In the genomic region with DNA sequence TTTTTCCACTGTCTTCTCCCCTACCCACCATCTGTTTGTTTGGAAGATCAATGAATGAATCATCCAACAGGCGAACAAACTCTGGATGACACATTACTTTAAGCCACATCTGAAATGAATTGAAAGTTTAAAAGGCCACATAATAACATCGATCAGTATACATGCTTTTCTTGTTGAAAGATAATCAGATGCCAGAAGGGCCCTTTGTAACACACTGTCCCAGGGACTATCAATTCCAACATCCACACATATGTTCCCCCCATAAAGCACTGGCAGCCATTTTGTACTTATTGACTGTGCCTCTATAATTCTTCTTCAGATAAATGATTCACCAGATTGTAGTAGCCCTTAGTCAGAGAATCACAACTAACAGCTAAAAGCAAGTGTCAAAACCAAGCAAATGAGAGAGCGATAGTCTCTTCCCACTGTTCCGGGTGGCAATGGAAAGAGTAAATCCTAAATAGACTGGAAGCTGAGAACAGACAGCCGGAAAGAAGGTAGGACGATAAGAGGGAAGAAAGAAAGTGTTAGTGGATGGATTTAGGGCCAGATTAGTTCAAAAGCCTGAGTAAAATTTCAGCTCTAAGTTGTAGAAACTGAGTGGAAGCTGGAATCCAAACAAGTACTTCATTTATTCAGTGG, we compare ENCODE assay signal across 11 cellular contexts.
DNase-seq lines count a peak whose midpoint lies in the region; ATAC-seq, FAIRE-seq and TF ChIP-seq lines count a peak whose summit lies in the region.
"Had no signal": no experiment of that assay in that cellular context is flagged by ENCODE, and none has a peak within 500 bp of the region (broad histone marks: within the 10 kb centered on the region; RNA-seq: fewer than 3 reads in every experiment).

No MANE protein-coding gene starts in this region.

- H3K27me3 ChIP-seq in body of pancreas (no peaks in the 10 kb centered on the region), HepG2 (ENCODE audit: control insufficient read depth in 1 of 2, insufficient read depth in 2 of 2, low read length in 2 of 2) (no peaks in the 10 kb centered on the region)

- no peak for ATAC-seq in body of pancreas
- ATAC-seq in HepG2, result no peak
- no peak for ATAC-seq in left ventricle myocardium superior

- H3K4me3 ChIP-seq in body of pancreas (no peak overlapping the region), HepG2 (replicated peaks in 1 of 3; ENCODE audit: insufficient read depth in 1 of 3, low read depth in 2 of 3, low read length in 3 of 3) (peak overlapping the region in 2 of 3 experiments; percentile 16 to 37; a peak in 4 of 6 replicates)

- H3K4me2 ChIP-seq in HepG2 (ENCODE audit: low read depth, low read length), result peak overlapping the region; percentile 55

- CTCF ChIA-PET in HepG2 (lab: Yijun Ruan, JAX; ENCODE audit: low intra/inter-chr PET ratio, low total read pairs), result no interaction called here

- BruUV-seq in HepG2 (replicated peaks; lab: Mats Ljungman, UMichigan), result no TSS peak

- H2AFZ ChIP-seq in HepG2 (ENCODE audit: low read length), result no peak overlapping the region

- H3K79me2 ChIP-seq in HepG2 (ENCODE audit: insufficient read depth, low read length), result no peaks in the 10 kb centered on the region

- TF ChIP-seq EP300 in HepG2 (IDR thresholded peaks at IDR 0.05; ENCODE audit: low read depth in 2 of 2, low read length in 2 of 2) (no peak; a peak in 1 of 4 replicates), HepG2 (CRISPR knock-in tag; IDR thresholded peaks at IDR 0.05; ENCODE audit: borderline replicate concordance) (no peak)

- H3K27ac ChIP-seq in body of pancreas (peak overlapping the region in 3 of 4 donors; percentile 62 to 82 (median 79)), HepG2 (ENCODE audit: extremely low read length, insufficient read depth, low read length) (peak overlapping the region; percentile 64)

- H3K36me3 ChIP-seq in body of pancreas (replicated peaks in 1 of 2; ENCODE audit: insufficient read depth in 1 of 2, low read depth in 2 of 2) (no peaks in the 10 kb centered on the region), HepG2 (replicated peaks in 1 of 2; ENCODE audit: control insufficient read depth in 1 of 2, insufficient read depth in 2 of 2, low read length in 2 of 2) (no peaks in the 10 kb centered on the region)

- H3K9me3 ChIP-seq in body of pancreas, result no peaks in the 10 kb centered on the region
- no peaks in the 10 kb centered on the region for H3K9me3 ChIP-seq in HepG2 (ENCODE audit: low read length)

- TF ChIP-seq POLR2A in body of pancreas (IDR thresholded peaks at IDR 0.05), result no peak
- TF ChIP-seq POLR2A in HepG2 (IDR thresholded peaks at IDR 0.05; ENCODE audit: insufficient read depth in 1 of 2, low read depth in 2 of 2, low read length in 2 of 2), result no peak

- H3K9ac ChIP-seq in HepG2 (ENCODE audit: insufficient read depth, low read depth, low read length), result peak overlapping the region; percentile 47; the same call in 1 of the 2 replicates

- WGBS in body of pancreas, 2 donors, result 73 to 78% methylated on average over 6 of the region's 6 CpGs
- WGBS in HepG2 (ENCODE audit: low lambda C conversion rate), result 77% methylated on average over 6 of the region's 6 CpGs

- no peaks in the 10 kb centered on the region for H4K20me1 ChIP-seq in HepG2 (ENCODE audit: insufficient read depth, low read length)

- TF ChIP-seq CTCF in body of pancreas (IDR thresholded peaks at IDR 0.05) (no peak), HepG2 (CRISPR knock-in tag; IDR thresholded peaks at IDR 0.05) (no peak)

- H3K4me1 ChIP-seq in body of pancreas (peaks cover 40% of the 10 kb centered on the region), HepG2 (ENCODE audit: insufficient read depth, low read length) (peaks cover 69% of the 10 kb centered on the region)

- TF ChIP-seq RAD21 in HepG2 (CRISPR knock-in tag; IDR thresholded peaks at IDR 0.05), result no peak

- in situ Hi-C loops in HepG2 (cut with HindIII; ENCODE audit: extremely low pct_ligation_motif_present, low pct_unique_long_range_greater_than_20kb), result no loop called here

- intact Hi-C loops in body of pancreas (cut with DNase I) (no loop called here), HepG2 (cut with micrococcal nuclease; ENCODE audit: unreplicated experiment) (loop anchor here (5.0 kb wide), 1 partner anchor 170 kb away; no protein-coding TSS in a partner anchor), left ventricle myocardium superior (cut with micrococcal nuclease) (no loop called here)

- DNase-seq in A172 (ENCODE audit: low spot score) (peak; percentile 7), HT1080 (ENCODE audit: low read depth) (peak; percentile 27), body of pancreas (no peak), HepG2 (ENCODE audit: low spot score) (peak; percentile 37), activated gamma-delta T cell (lab: John Stamatoyannopoulos, UW) (no peak), left ventricle myocardium superior (no peak), NCI-H510A treated with DMSO at 0.1 percent for 48 hours (lab: John Stamatoyannopoulos, UW) (no peak), NCI-H2081 (lab: John Stamatoyannopoulos, UW) (no peak)
- DNase-seq: activated CD8-positive, alpha-beta memory T cell treated with anti-CD3 and anti-CD28 coated beads, Interleukin-2, amount 50 U/mL, for 48 hours; islet precursor cell; T-helper 9 cell had no signal

- FAIRE-seq in HepG2 (lab: Jason Lieb, UNC), result no peak

- POLR2A ChIA-PET in HepG2 (lab: Yijun Ruan, JAX), result no interaction called here

TF ChIP-seq in HepG2, 621 proteins besides CTCF, POLR2A, EP300 and RAD21 (continues in another document):
- TF ChIP-seq JUNB (CRISPR knock-in tag; IDR thresholded peaks at IDR 0.05; ENCODE audit: borderline replicate concordance) (no peak; the same call in 1 of the 2 replicates), CEBPG (CRISPR knock-in tag; IDR thresholded peaks at IDR 0.05) (no peak), REPIN1 (CRISPR knock-in tag; IDR thresholded peaks at IDR 0.05; ENCODE audit: borderline replicate concordance, low read depth) (no peak), HNF4G (IDR thresholded peaks at IDR 0.05; ENCODE audit: borderline replicate concordance, low read depth, low read length) (no peak), HNF4G (CRISPR knock-in tag; IDR thresholded peaks at IDR 0.05; ENCODE audit: borderline replicate concordance, low read depth) (no peak), TCF7L2 (IDR thresholded peaks at IDR 0.05; ENCODE audit: low read depth, low read length) (no peak), PHF8 (CRISPR knock-in tag; IDR thresholded peaks at IDR 0.05) (no peak), HNRNPK (IDR thresholded peaks at IDR 0.05; ENCODE audit: low read depth, low read length, poor library complexity, severe bottlenecking) (no peak), ZFY (CRISPR knock-in tag; IDR thresholded peaks at IDR 0.05) (no peak), RARA (CRISPR knock-in tag; IDR thresholded peaks at IDR 0.05) (peak; percentile 24; the same call in 1 of the 2 replicates), ZNF326 (CRISPR knock-in tag; IDR thresholded peaks at IDR 0.05; ENCODE audit: borderline replicate concordance) (no peak), ZNF766 (CRISPR knock-in tag; IDR thresholded peaks at IDR 0.05; ENCODE audit: borderline replicate concordance) (no peak), FOSL2 (CRISPR knock-in tag; IDR thresholded peaks at IDR 0.05) (peak; percentile 46), ZNF331 (CRISPR knock-in tag; IDR thresholded peaks at IDR 0.05) (no peak), KMT2B (CRISPR knock-in tag; IDR thresholded peaks at IDR 0.05) (no peak)
- TF ChIP-seq, protein P1, sequence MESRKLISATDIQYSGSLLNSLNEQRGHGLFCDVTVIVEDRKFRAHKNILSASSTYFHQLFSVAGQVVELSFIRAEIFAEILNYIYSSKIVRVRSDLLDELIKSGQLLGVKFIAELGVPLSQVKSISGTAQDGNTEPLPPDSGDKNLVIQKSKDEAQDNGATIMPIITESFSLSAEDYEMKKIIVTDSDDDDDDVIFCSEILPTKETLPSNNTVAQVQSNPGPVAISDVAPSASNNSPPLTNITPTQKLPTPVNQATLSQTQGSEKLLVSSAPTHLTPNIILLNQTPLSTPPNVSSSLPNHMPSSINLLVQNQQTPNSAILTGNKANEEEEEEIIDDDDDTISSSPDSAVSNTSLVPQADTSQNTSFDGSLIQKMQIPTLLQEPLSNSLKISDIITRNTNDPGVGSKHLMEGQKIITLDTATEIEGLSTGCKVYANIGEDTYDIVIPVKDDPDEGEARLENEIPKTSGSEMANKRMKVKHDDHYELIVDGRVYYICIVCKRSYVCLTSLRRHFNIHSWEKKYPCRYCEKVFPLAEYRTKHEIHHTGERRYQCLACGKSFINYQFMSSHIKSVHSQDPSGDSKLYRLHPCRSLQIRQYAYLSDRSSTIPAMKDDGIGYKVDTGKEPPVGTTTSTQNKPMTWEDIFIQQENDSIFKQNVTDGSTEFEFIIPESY (CRISPR knock-in tag; IDR thresholded peaks at IDR 0.05), result no peak
- TF ChIP-seq, protein P2, sequence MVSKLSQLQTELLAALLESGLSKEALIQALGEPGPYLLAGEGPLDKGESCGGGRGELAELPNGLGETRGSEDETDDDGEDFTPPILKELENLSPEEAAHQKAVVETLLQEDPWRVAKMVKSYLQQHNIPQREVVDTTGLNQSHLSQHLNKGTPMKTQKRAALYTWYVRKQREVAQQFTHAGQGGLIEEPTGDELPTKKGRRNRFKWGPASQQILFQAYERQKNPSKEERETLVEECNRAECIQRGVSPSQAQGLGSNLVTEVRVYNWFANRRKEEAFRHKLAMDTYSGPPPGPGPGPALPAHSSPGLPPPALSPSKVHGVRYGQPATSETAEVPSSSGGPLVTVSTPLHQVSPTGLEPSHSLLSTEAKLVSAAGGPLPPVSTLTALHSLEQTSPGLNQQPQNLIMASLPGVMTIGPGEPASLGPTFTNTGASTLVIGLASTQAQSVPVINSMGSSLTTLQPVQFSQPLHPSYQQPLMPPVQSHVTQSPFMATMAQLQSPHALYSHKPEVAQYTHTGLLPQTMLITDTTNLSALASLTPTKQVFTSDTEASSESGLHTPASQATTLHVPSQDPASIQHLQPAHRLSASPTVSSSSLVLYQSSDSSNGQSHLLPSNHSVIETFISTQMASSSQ (IDR thresholded peaks at IDR 0.05; ENCODE audit: low read depth), result no peak
- TF ChIP-seq, protein P2 (CRISPR knock-in tag; IDR thresholded peaks at IDR 0.05; ENCODE audit: borderline replicate concordance), result no peak

Comparison
In these comparisons a context has a peak if more than half of its experiments do, and no peak if none do; other contexts are left out.
1. DNase-seq: peak in A172 (single experiment), HT1080 (single experiment) and HepG2 (single experiment); none in body of pancreas (0 of 4), activated gamma-delta T cell (single experiment), left ventricle myocardium superior (single experiment), NCI-H510A treated with DMSO at 0.1 percent for 48 hours (single experiment) and NCI-H2081 (0 of 2).
2. H3K4me3 ChIP-seq: peak in HepG2 (2 of 3); none in body of pancreas (0 of 2).